Comparison of ENCODE assay signal across 21 cellular contexts in the genomic region with DNA sequence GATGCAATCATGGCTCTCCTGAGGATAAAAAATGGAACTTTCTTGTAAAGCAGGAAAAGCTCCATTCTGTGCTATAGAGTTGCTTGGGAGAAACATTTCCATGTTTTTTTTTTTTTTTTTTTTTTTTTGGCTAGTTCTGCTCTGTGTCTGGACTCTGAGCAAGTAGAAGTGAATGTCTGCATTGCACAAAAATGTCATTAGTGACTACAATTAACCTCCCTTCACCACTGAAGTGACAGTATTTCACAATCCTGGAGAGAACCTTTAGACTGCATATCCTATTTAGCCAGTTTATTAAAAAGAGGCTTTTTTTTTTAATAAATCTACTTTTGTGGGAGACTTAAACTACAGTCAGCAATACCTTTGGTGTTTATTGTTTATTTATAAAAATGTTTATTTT.
"Had no signal": no experiment of that assay in that cellular context is flagged by ENCODE, and none has a peak within 500 bp of the region (broad histone marks: within the 10 kb centered on the region; RNA-seq: fewer than 3 reads in every experiment).

No MANE protein-coding gene starts in this region.

- H3K27ac Mint-ChIP-seq: activated B cell treated with CpG ODN at 0.5 μM for 24 hours; activated CD4-positive, alpha-beta memory T cell treated with anti-CD3 and anti-CD28 coated beads for 36 hours; activated CD4-positive, alpha-beta T cell treated with anti-CD3 and anti-CD28 coated beads, Interleukin-2, amount 10 ng/mL, durations not matched to agents 7 days and 5 days; activated naive CD8-positive, alpha-beta T cell; T-helper 1 cell treated with Interleukin-12 subunit alpha and Interleukin-12 subunit beta and Interleukin-4 antibody, amounts not matched to agents 30 μg/mL and 1 μg/mL, for 36 hours had no signal

- H3K4me1 Mint-ChIP-seq: activated B cell treated with CpG ODN at 0.5 μM for 24 hours; activated CD4-positive, alpha-beta T cell treated with anti-CD3 and anti-CD28 coated beads, Interleukin-2, amount 10 ng/mL, durations not matched to agents 7 days and 5 days had no signal

- H3K9me3 Mint-ChIP-seq: activated B cell treated with CpG ODN at 0.5 μM for 24 hours; activated CD4-positive, alpha-beta memory T cell treated with anti-CD3 and anti-CD28 coated beads for 36 hours; activated CD4-positive, alpha-beta T cell treated with anti-CD3 and anti-CD28 coated beads, Interleukin-2, amount 10 ng/mL, durations not matched to agents 7 days and 5 days; activated T-cell treated with anti-CD3 and anti-CD28 coated beads, Interleukin-2, amount 50 U/mL, for 4 hours; T-helper 1 cell treated with Interleukin-12 subunit alpha and Interleukin-12 subunit beta and Interleukin-4 antibody, amounts not matched to agents 30 μg/mL and 1 μg/mL, for 36 hours had no signal

- ATAC-seq: activated T-cell treated with anti-CD3 and anti-CD28 coated beads, Interleukin-2, amount 50 U/mL, for 4 hours; PC-3 had no signal

- H3K4me3 Mint-ChIP-seq: activated B cell treated with CpG ODN at 0.5 μM for 24 hours; activated CD4-positive, alpha-beta memory T cell treated with anti-CD3 and anti-CD28 coated beads for 36 hours; activated CD4-positive, alpha-beta T cell treated with anti-CD3 and anti-CD28 coated beads, Interleukin-2, amount 10 ng/mL, durations not matched to agents 7 days and 5 days; activated naive CD8-positive, alpha-beta T cell; activated T-cell treated with anti-CD3 and anti-CD28 coated beads, Interleukin-2, amount 50 U/mL, for 4 hours; T-helper 1 cell treated with Interleukin-12 subunit alpha and Interleukin-12 subunit beta and Interleukin-4 antibody, amounts not matched to agents 30 μg/mL and 1 μg/mL, for 36 hours had no signal

- H3K36me3 Mint-ChIP-seq: activated CD4-positive, alpha-beta memory T cell treated with anti-CD3 and anti-CD28 coated beads for 36 hours; activated naive CD8-positive, alpha-beta T cell had no signal

- H3K27me3 Mint-ChIP-seq: activated CD4-positive, alpha-beta T cell treated with anti-CD3 and anti-CD28 coated beads, Interleukin-2, amount 10 ng/mL, durations not matched to agents 7 days and 5 days had no signal

- DNase-seq: activated B cell treated with CpG ODN at 0.5 μM for 24 hours; activated CD4-positive, alpha-beta memory T cell treated with anti-CD3 and anti-CD28 coated beads for 36 hours; activated CD4-positive, alpha-beta T cell treated with anti-CD3 and anti-CD28 coated beads for 1 hour; activated CD4-positive, alpha-beta T cell treated with anti-CD3 and anti-CD28 coated beads, Interleukin-2, amount 10 ng/mL, durations not matched to agents 7 days and 5 days; activated CD8-positive, alpha-beta memory T cell treated with anti-CD3 and anti-CD28 coated beads for 24 hours; activated effector memory CD4-positive, alpha-beta T cell treated with anti-CD3 and anti-CD28 coated beads, Interleukin-2, amount 50 U/mL, for 16 hours; activated naive CD4-positive, alpha-beta T cell treated with Interleukin-2 at 50 U/mL for 16 hours; activated T-cell treated with anti-CD3 and anti-CD28 coated beads, Interleukin-2, amount 50 U/mL, for 4 hours; cerebellar nuclear complex; MM.1S; NCI-H1105; NCI-H1436; NCI-H1694 treated with DMSO at 0.1 percent for 48 hours; NCI-H2081; NCI-H510A treated with DMSO at 0.1 percent for 48 hours; NCI-H69; NK-92 treated with Interleukin-12 subunit alpha and Interleukin-12 subunit beta, amount 100 ng/mL, for 24 hours; PC-3; SHP77 had no signal
